Comparison of ENCODE assay signal across 10 cellular contexts in genomic region chr22:42296381-42296853, GRCh38. TPM values are rescaled to one million over a fixed set of nuclear protein-coding genes. Genes with fewer than 3 reads are reported as not detected.
DNase-seq lines count a peak whose midpoint lies in the region; ATAC-seq and TF ChIP-seq lines count a peak whose summit lies in the region.
"Had no signal": no experiment of that assay in that cellular context is flagged by ENCODE, and none has a peak within 500 bp of the region (broad histone marks: within the 10 kb centered on the region; RNA-seq: fewer than 3 reads in every experiment).

No MANE protein-coding gene starts in this region.

- TF ChIP-seq POLR2A in prostate gland (IDR thresholded peaks at IDR 0.05) = no peak

- DNase-seq in COLO668 (lab: John Stamatoyannopoulos, UW; ENCODE audit: unreplicated experiment) (peak; percentile 45), WERI-Rb-1 (no peak), hypothalamus (lab: John Stamatoyannopoulos, UW) (peak in 49 of 51 donors; percentile 21 to 90 (median 75)), dedifferentiated amniotic fluid mesenchymal stem cell (ENCODE audit: extremely low spot score) (no peak), prostate gland (ENCODE audit: low spot score) (no peak)
- peak; percentile 48 for DNase-seq in Jurkat, Clone E6-1 (ENCODE audit: low read depth, low spot score)
- DNase-seq: small intestine had no signal

- peaks cover 5% of the 10 kb centered on the region for H3K4me1 ChIP-seq in prostate gland (replicated peaks)

- H3K36me3 ChIP-seq in WERI-Rb-1 (no peaks in the 10 kb centered on the region; the same call in 1 of the 2 replicates), prostate gland (no peaks in the 10 kb centered on the region)
- H3K36me3 ChIP-seq: thoracic aorta had no signal

- intact Hi-C loops in prostate gland (cut with DNase I) = no loop called here

- H3K27me3 ChIP-seq in WERI-Rb-1 (ENCODE audit: insufficient read depth, low read depth, severe bottlenecking) = no peaks in the 10 kb centered on the region
- H3K27me3 ChIP-seq in prostate gland (replicated peaks; ENCODE audit: insufficient read depth) = no peaks in the 10 kb centered on the region

- no peak overlapping the region for H3K27ac ChIP-seq in WERI-Rb-1
- no peak overlapping the region for H3K27ac ChIP-seq in prostate gland
- H3K27ac ChIP-seq: thoracic aorta had no signal

- no peaks in the 10 kb centered on the region for H3K9me3 ChIP-seq in WERI-Rb-1 (ENCODE audit: severe bottlenecking)
- H3K9me3 ChIP-seq in prostate gland = no peaks in the 10 kb centered on the region
- H3K9me3 ChIP-seq: thoracic aorta had no signal

- peak; percentile 54 for TF ChIP-seq CTCF in WERI-Rb-1 (IDR thresholded peaks at IDR 0.05; ENCODE audit: low read depth, low read length)
- TF ChIP-seq CTCF in prostate gland (IDR thresholded peaks at IDR 0.05) = peak in 2 of 4 experiments; percentile 14 to 19

- no peak for ATAC-seq in GM18520 (IDR thresholded peaks at IDR 0.05; ENCODE audit: unreplicated experiment)
- no peak for ATAC-seq in GM21723 (IDR thresholded peaks at IDR 0.05; ENCODE audit: unreplicated experiment)

- 16% methylated on average over 19 of the region's 19 CpGs for WGBS in prostate gland

- no peak overlapping the region for H3K4me3 ChIP-seq in Jurkat, Clone E6-1 (ENCODE audit: low read length)
- H3K4me3 ChIP-seq in WERI-Rb-1 (ENCODE audit: low read depth, low read length) = no peak overlapping the region
- no peak overlapping the region for H3K4me3 ChIP-seq in prostate gland
- H3K4me3 ChIP-seq: thoracic aorta had no signal

RNA-seq across cellular contexts. Expression of gene TCF20, which starts 26.0 kb away (rescaled TPM):
- polyA plus RNA-seq in Jurkat, Clone E6-1 (2012; ENCODE audit: insufficient read depth, insufficient read length) = 22.1 TPM
- 10 to 100 TPM; 43.9 to 47.3 TPM for total RNA-seq in prostate gland

Comparison
In these comparisons a context has a peak if more than half of its experiments do, and no peak if none do; other contexts are left out.
1. DNase-seq: peak in COLO668 (single experiment), Jurkat, Clone E6-1 (single experiment) and hypothalamus (49 of 51); none in WERI-Rb-1 (single experiment), dedifferentiated amniotic fluid mesenchymal stem cell (single experiment) and prostate gland (single experiment).